13 cellular contexts compared by ENCODE assay signal in the genomic region with DNA sequence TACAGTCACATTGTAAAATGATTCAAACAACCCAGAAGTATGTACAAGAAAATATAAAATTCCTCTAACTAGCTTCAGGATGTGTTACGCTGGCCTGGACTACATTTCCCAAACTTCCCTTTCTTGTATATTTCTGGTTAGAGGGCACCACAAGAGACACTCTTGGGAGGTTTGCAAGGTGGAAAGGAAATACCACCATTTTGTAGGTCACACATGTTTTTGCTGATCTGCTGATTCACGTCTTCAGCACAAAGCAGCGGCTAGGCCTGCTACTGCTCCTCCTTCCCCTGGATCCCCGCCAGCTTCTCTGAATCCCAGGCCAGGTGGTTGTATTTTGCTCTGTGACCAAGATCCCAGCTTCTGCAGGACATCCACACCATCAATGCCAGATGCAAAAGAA.
DNase-seq lines count a peak whose midpoint lies in the region; ATAC-seq, FAIRE-seq and TF ChIP-seq lines count a peak whose summit lies in the region.
"Had no signal": no experiment of that assay in that cellular context is flagged by ENCODE, and none has a peak within 500 bp of the region (broad histone marks: within the 10 kb centered on the region; RNA-seq: fewer than 3 reads in every experiment).

No MANE protein-coding gene starts in this region.

- no peaks in the 10 kb centered on the region for H3K27me3 ChIP-seq in heart right ventricle
- no peaks in the 10 kb centered on the region for H3K27me3 ChIP-seq in uterus
- H3K27me3 ChIP-seq: upper lobe of left lung had no signal

- TF ChIP-seq CTCF in heart right ventricle (IDR thresholded peaks at IDR 0.05) (no peak), fibroblast of mammary gland (conservative IDR thresholded peaks at IDR 0.05; ENCODE audit: control insufficient read depth, insufficient read depth, low read depth, low read length) (no peak), uterus (IDR thresholded peaks at IDR 0.05) (no peak)

- no peak overlapping the region for H3K27ac ChIP-seq in heart right ventricle
- no peak overlapping the region for H3K27ac ChIP-seq in uterus
- H3K27ac ChIP-seq: C4-2B, parathyroid adenoma had no signal

- ATAC-seq in Right ventricle myocardium superior (ENCODE audit: poor library complexity) (peak; percentile 43), heart right ventricle (no peak), HG03460 (IDR thresholded peaks at IDR 0.05; ENCODE audit: unreplicated experiment) (no peak)

- 60 to 68% methylated on average over 4 of the region's 4 CpGs for WGBS in heart right ventricle, 2 donors

- intact Hi-C loops in Right ventricle myocardium superior (cut with DNase I), result no loop called here
- intact Hi-C loops in heart right ventricle (cut with DNase I), result no loop called here
- intact Hi-C loops in uterus (cut with DNase I; ENCODE audit: low total_unique reads), result no loop called here

- no peak for FAIRE-seq in RCC 7860 (lab: Jason Lieb, UNC)

- TF ChIP-seq POLR2A in uterus (IDR thresholded peaks at IDR 0.05), result no peak

- H3K9me3 ChIP-seq in heart right ventricle (peaks cover 0 to 13% (median 0%) of the 10 kb centered on the region in 11 donors), uterus (no peaks in the 10 kb centered on the region)
- H3K9me3 ChIP-seq: upper lobe of left lung had no signal

- H3K4me3 ChIP-seq in heart right ventricle, result no peak overlapping the region
- no peak overlapping the region for H3K4me3 ChIP-seq in fibroblast of mammary gland (ENCODE audit: control insufficient read depth, low read depth, low read length)
- H3K4me3 ChIP-seq in uterus, result no peak overlapping the region
- H3K4me3 ChIP-seq: upper lobe of left lung had no signal

- peaks cover 0 to 19% (median 0%) of the 10 kb centered on the region in 9 donors for H3K4me1 ChIP-seq in heart right ventricle
- H3K4me1 ChIP-seq in uterus, result no peaks in the 10 kb centered on the region
- H3K4me1 ChIP-seq: parathyroid adenoma, upper lobe of left lung had no signal

- H3K36me3 ChIP-seq in heart right ventricle, result peaks cover 0 to 17% (median 0%) of the 10 kb centered on the region in 9 donors
- no peaks in the 10 kb centered on the region for H3K36me3 ChIP-seq in uterus

- DNase-seq in Right ventricle myocardium superior, result no peak
- no peak for DNase-seq in heart right ventricle
- DNase-seq in RCC 7860 (ENCODE audit: low spot score), result peak; percentile 16
- peak; percentile 96 for DNase-seq in fibroblast of mammary gland (ENCODE audit: low read depth)
- DNase-seq in uterus, result peak; percentile 61 to 62
- DNase-seq in T-helper 9 cell, result no peak
- no peak for DNase-seq in stimulated activated CD4-positive, alpha-beta T cell treated with anti-CD3 and anti-CD28 coated beads, Interleukin-2, amount 100 ng/mL, for 24 hours
- DNase-seq: central memory CD4-positive, alpha-beta T cell; H9; upper lobe of left lung had no signal

Comparison
In these comparisons a context has a peak if more than half of its experiments do, and no peak if none do; other contexts are left out.
1. DNase-seq: peak in RCC 7860 (single experiment), fibroblast of mammary gland (single experiment) and uterus (2 of 2); none in Right ventricle myocardium superior (single experiment), heart right ventricle (0 of 2), T-helper 9 cell (single experiment) and stimulated activated CD4-positive, alpha-beta T cell treated with anti-CD3 and anti-CD28 coated beads, Interleukin-2, amount 100 ng/mL, for 24 hours (0 of 2).